17 cellular contexts compared by ENCODE assay signal in the genomic region with DNA sequence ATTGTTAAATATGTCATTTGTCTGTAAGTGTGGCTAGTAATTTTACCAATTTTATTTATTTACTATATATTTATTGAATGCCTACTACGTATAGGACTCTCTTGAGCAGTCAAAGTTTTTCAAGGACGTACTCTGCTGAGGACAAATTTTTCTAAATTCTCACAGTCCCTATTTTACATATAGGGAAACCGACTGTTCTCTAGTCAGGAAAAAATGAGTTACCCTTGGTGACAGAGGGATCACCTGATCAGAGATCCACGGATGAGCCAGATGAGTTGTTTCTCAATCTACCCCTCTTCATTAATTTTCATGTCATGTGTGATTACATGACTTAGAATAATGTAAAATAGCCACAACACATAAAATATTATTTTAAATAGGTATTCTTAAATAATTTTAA.
DNase-seq lines count a peak whose midpoint lies in the region; ATAC-seq, FAIRE-seq and TF ChIP-seq lines count a peak whose summit lies in the region.
"Had no signal": no experiment of that assay in that cellular context is flagged by ENCODE, and none has a peak within 500 bp of the region (broad histone marks: within the 10 kb centered on the region; RNA-seq: fewer than 3 reads in every experiment).

No MANE protein-coding gene starts in this region.

- TF ChIP-seq EP300 in HepG2 (IDR thresholded peaks at IDR 0.05; ENCODE audit: low read depth in 2 of 2, low read length in 2 of 2) (no peak), HepG2 (CRISPR knock-in tag; IDR thresholded peaks at IDR 0.05; ENCODE audit: borderline replicate concordance) (no peak)

- no peaks in the 10 kb centered on the region for H3K36me3 Mint-ChIP-seq in MCF 10A (ENCODE audit: insufficient read depth, unreplicated experiment)
- H3K36me3 Mint-ChIP-seq in type B pancreatic cell = no peaks in the 10 kb centered on the region

- no peak for TF ChIP-seq RAD21 in HepG2 (CRISPR knock-in tag; IDR thresholded peaks at IDR 0.05)

- intact Hi-C loops in MCF 10A (cut with micrococcal nuclease) = no loop called here
- intact Hi-C loops in mammary epithelial cell (cut with micrococcal nuclease) = no loop called here
- intact Hi-C loops in right lobe of liver (cut with DNase I) = no loop called here
- intact Hi-C loops in HepG2 (cut with micrococcal nuclease; ENCODE audit: unreplicated experiment) = no loop called here
- intact Hi-C loops in Panc1 (cut with micrococcal nuclease; ENCODE audit: unreplicated experiment) = no loop called here
- intact Hi-C loops in gastrocnemius medialis (cut with DNase I; ENCODE audit: low total_unique reads) = loop anchor here (5.0 kb wide), 2 partner anchors 148 to 202 kb away; partner anchors contain the start of gene SLC38A1

- CTCF ChIA-PET in MCF 10A (lab: Yijun Ruan, JAX) (interaction anchor here (0.6 to 1.0 kb wide), 2 partner anchors 38 to 85 kb away, joined by 3 read pairs; no protein-coding TSS in a partner anchor), mammary epithelial cell (lab: Charles Lee; ENCODE audit: low non-redundant PET) (interaction anchor here (0.7 kb wide), 1 partner anchor 12 kb away, joined by 7 read pairs; no protein-coding TSS in a partner anchor), HepG2 (lab: Yijun Ruan, JAX; ENCODE audit: low intra/inter-chr PET ratio, low total read pairs) (no interaction called here), Panc1 (lab: Charles Lee) (no interaction called here)

- H4K20me1 ChIP-seq in mammary epithelial cell (ENCODE audit: insufficient read depth, low read length) (no peaks in the 10 kb centered on the region), HepG2 (ENCODE audit: insufficient read depth, low read length) (no peaks in the 10 kb centered on the region)
- H4K20me1 ChIP-seq: BLaER1 treated with 17β-estradiol and CSF1 and Interleukin-3, amounts not matched to agents 10 nM and 100 nM had no signal

- no peaks in the 10 kb centered on the region for H3K36me3 ChIP-seq in mammary epithelial cell (ENCODE audit: insufficient read depth, low read length)
- H3K36me3 ChIP-seq in right lobe of liver = no peaks in the 10 kb centered on the region
- H3K36me3 ChIP-seq in HepG2 (replicated peaks in 1 of 2; ENCODE audit: control insufficient read depth in 1 of 2, insufficient read depth in 2 of 2, low read length in 2 of 2) = no peaks in the 10 kb centered on the region
- H3K36me3 ChIP-seq in Panc1 (ENCODE audit: control insufficient read depth, insufficient read depth, low read length) = no peaks in the 10 kb centered on the region
- no peaks in the 10 kb centered on the region for H3K36me3 ChIP-seq in gastrocnemius medialis
- H3K36me3 ChIP-seq: BLaER1 treated with 17β-estradiol and CSF1 and Interleukin-3, amounts not matched to agents 10 nM and 100 nM had no signal

- POLR2A ChIA-PET in MCF 10A (lab: Yijun Ruan, JAX) = interaction anchor here (0.8 to 2.0 kb wide), 6 partner anchors 12 to 98 kb away, joined by 3 to 12 read pairs (median 3); no protein-coding TSS in a partner anchor
- POLR2A ChIA-PET in HepG2 (lab: Yijun Ruan, JAX) = no interaction called here
- POLR2A ChIA-PET in Panc1 (lab: Charles Lee) = no interaction called here

- H3K4me3 Mint-ChIP-seq in MCF 10A (ENCODE audit: unreplicated experiment) = no peak overlapping the region
- H3K4me3 Mint-ChIP-seq in type B pancreatic cell = no peak overlapping the region
- H3K4me3 Mint-ChIP-seq: CD4-positive, CD25-positive, alpha-beta regulatory T cell had no signal

- H3K9me3 Mint-ChIP-seq in MCF 10A (ENCODE audit: unreplicated experiment) = no peaks in the 10 kb centered on the region
- H3K9me3 Mint-ChIP-seq in type B pancreatic cell = no peaks in the 10 kb centered on the region

- FAIRE-seq in HepG2 (lab: Jason Lieb, UNC) = no peak
- FAIRE-seq: GM12878, GM18507 had no signal

- H3K27ac Mint-ChIP-seq in MCF 10A (ENCODE audit: low read depth, unreplicated experiment) = peak overlapping the region; percentile 59
- no peak overlapping the region for H3K27ac Mint-ChIP-seq in type B pancreatic cell

- no peak overlapping the region for H3K4me2 ChIP-seq in mammary epithelial cell (ENCODE audit: insufficient read depth, low read depth, low read length)
- H3K4me2 ChIP-seq in HepG2 (ENCODE audit: low read depth, low read length) = no peak overlapping the region

- TF ChIP-seq CTCF in MCF 10A (IDR thresholded peaks at IDR 0.05; ENCODE audit: unreplicated experiment) (no peak), mammary epithelial cell (conservative IDR thresholded peaks at IDR 0.05 in 1 of 2, IDR thresholded peaks at IDR 0.05 in 1 of 2; ENCODE audit: extremely low read depth in 1 of 2, insufficient read depth in 1 of 2, low read depth in 1 of 2, low read length in 2 of 2) (no peak), right lobe of liver (IDR thresholded peaks at IDR 0.05) (no peak), HepG2 (CRISPR knock-in tag; IDR thresholded peaks at IDR 0.05) (no peak), Panc1 (IDR thresholded peaks at IDR 0.05) (no peak), gastrocnemius medialis (IDR thresholded peaks at IDR 0.05 in 4 of 5, conservative IDR thresholded peaks at IDR 0.05 in 1 of 5) (no peak), type B pancreatic cell (conservative IDR thresholded peaks at IDR 0.05) (no peak)

- H3K27me3 Mint-ChIP-seq in MCF 10A (ENCODE audit: insufficient read depth, unreplicated experiment) (no peaks in the 10 kb centered on the region), type B pancreatic cell (no peaks in the 10 kb centered on the region)

- H3K4me1 ChIP-seq in mammary epithelial cell (ENCODE audit: insufficient read depth, low read length) (peaks cover 28% of the 10 kb centered on the region), right lobe of liver (peaks cover 0 to 20% (median 9%) of the 10 kb centered on the region in 4 donors), HepG2 (ENCODE audit: insufficient read depth, low read length) (peaks cover 73% of the 10 kb centered on the region), Panc1 (ENCODE audit: control insufficient read depth, insufficient read depth, low read length) (peaks cover 31% of the 10 kb centered on the region), gastrocnemius medialis (peaks cover 53 to 56% of the 10 kb centered on the region in 2 donors)

- H3K4me1 Mint-ChIP-seq in MCF 10A (ENCODE audit: insufficient read depth, unreplicated experiment) (peaks cover 27% of the 10 kb centered on the region), type B pancreatic cell (ENCODE audit: unreplicated experiment) (peaks cover 14% of the 10 kb centered on the region)

- DNase-seq in MCF 10A (ENCODE audit: unreplicated experiment) (no peak), mammary epithelial cell (no peak), right lobe of liver (no peak), HepG2 (ENCODE audit: low spot score) (no peak), Panc1 (ENCODE audit: low read depth, low spot score) (no peak), gastrocnemius medialis (no peak), erythroblast (lab: John Stamatoyannopoulos, UW) (no peak), type B pancreatic cell (ENCODE audit: extremely low spot score, unreplicated experiment) (no peak)
- DNase-seq: 8988T; ACHN; CD4-positive, CD25-positive, alpha-beta regulatory T cell; DMS 273 treated with DMSO at 0.1 percent for 48 hours; GM23248; H7 had no signal

- WGBS in mammary epithelial cell (ENCODE audit: low coverage, missing lambda C conversion rate) = 88% methylated on average over 4 of the region's 4 CpGs
- 67% methylated on average over 4 of the region's 4 CpGs for WGBS in right lobe of liver (ENCODE audit: insufficient coverage, low coverage, low lambda C conversion rate, missing lambda C conversion rate)
- WGBS in HepG2 (ENCODE audit: low lambda C conversion rate) = 70% methylated on average over 4 of the region's 4 CpGs

- H2AFZ ChIP-seq in mammary epithelial cell (ENCODE audit: low read depth, low read length) = no peak overlapping the region
- no peak overlapping the region for H2AFZ ChIP-seq in HepG2 (ENCODE audit: low read length)
- H2AFZ ChIP-seq: GM23248 had no signal

- in situ Hi-C loops in mammary epithelial cell (cut with MboI; ENCODE audit: low sequenced_read_pairs in 2 of 2) (no loop called here), HepG2 (cut with HindIII; ENCODE audit: extremely low pct_ligation_motif_present, low pct_unique_long_range_greater_than_20kb) (no loop called here), Panc1 (cut with HindIII; ENCODE audit: low pct_unique_long_range_greater_than_20kb, low sequenced_read_pairs) (no loop called here), gastrocnemius medialis (cut with MboI; ENCODE audit: low sequenced_read_pairs in 4 of 4) (no loop called here)

- TF ChIP-seq POLR2A in right lobe of liver (IDR thresholded peaks at IDR 0.05) (no peak), HepG2 (IDR thresholded peaks at IDR 0.05; ENCODE audit: insufficient read depth in 1 of 2, low read depth in 2 of 2, low read length in 2 of 2) (no peak), gastrocnemius medialis (IDR thresholded peaks at IDR 0.05) (no peak), erythroblast (IDR thresholded peaks at IDR 0.05; ENCODE audit: low read length) (no peak)

- no peak for ATAC-seq in right lobe of liver
- ATAC-seq in HepG2 = no peak
- no peak for ATAC-seq in Panc1
- no peak for ATAC-seq in gastrocnemius medialis
- ATAC-seq: GM12878 had no signal

- no peak overlapping the region for H3K27ac ChIP-seq in mammary epithelial cell (ENCODE audit: insufficient read depth, low read depth, low read length)
- H3K27ac ChIP-seq in right lobe of liver = peak overlapping the region in 2 of 3 donors; percentile 11 to 24
- H3K27ac ChIP-seq in HepG2 (ENCODE audit: extremely low read length, insufficient read depth, low read length) = no peak overlapping the region
- peak overlapping the region; percentile 94; the same call in 1 of the 2 replicates for H3K27ac ChIP-seq in Panc1 (ENCODE audit: low read length)
- peak overlapping the region; percentile 75 to 83 (median 81) for H3K27ac ChIP-seq in gastrocnemius medialis
- H3K27ac ChIP-seq: BLaER1 treated with 17β-estradiol and CSF1 and Interleukin-3, amounts not matched to agents 10 nM and 100 nM; GM23248 had no signal

- no peaks in the 10 kb centered on the region for H3K9me3 ChIP-seq in mammary epithelial cell (replicated peaks; ENCODE audit: insufficient read depth, low read length)
- H3K9me3 ChIP-seq in right lobe of liver = no peaks in the 10 kb centered on the region
- no peaks in the 10 kb centered on the region for H3K9me3 ChIP-seq in HepG2 (ENCODE audit: low read length)
- H3K9me3 ChIP-seq in Panc1 (ENCODE audit: control insufficient read depth, insufficient read depth, low read depth, low read length) = peaks cover 9% of the 10 kb centered on the region; the same call in 1 of the 2 replicates
- no peaks in the 10 kb centered on the region for H3K9me3 ChIP-seq in gastrocnemius medialis

- no peak overlapping the region for H3K4me3 ChIP-seq in mammary epithelial cell (replicated peaks in 1 of 3; ENCODE audit: insufficient read depth in 1 of 3, low read depth in 2 of 3, low read length in 3 of 3)
- H3K4me3 ChIP-seq in right lobe of liver = no peak overlapping the region
- H3K4me3 ChIP-seq in HepG2 (replicated peaks in 1 of 3; ENCODE audit: insufficient read depth in 1 of 3, low read depth in 2 of 3, low read length in 3 of 3) = no peak overlapping the region
- H3K4me3 ChIP-seq in Panc1 (ENCODE audit: low read depth in 2 of 2, low read length in 2 of 2) = no peak overlapping the region
- no peak overlapping the region for H3K4me3 ChIP-seq in gastrocnemius medialis
- H3K4me3 ChIP-seq: BLaER1 treated with 17β-estradiol and CSF1 and Interleukin-3, amounts not matched to agents 10 nM and 100 nM; GM12878; GM23248 had no signal

- H3K9ac ChIP-seq in mammary epithelial cell (ENCODE audit: insufficient read depth, low read length) (no peak overlapping the region), HepG2 (ENCODE audit: insufficient read depth, low read depth, low read length) (no peak overlapping the region)
- H3K9ac ChIP-seq: BLaER1 treated with 17β-estradiol and CSF1 and Interleukin-3, amounts not matched to agents 10 nM and 100 nM; GM23248 had no signal

- H3K27me3 ChIP-seq in mammary epithelial cell (ENCODE audit: insufficient read depth, low read length) (no peaks in the 10 kb centered on the region), right lobe of liver (no peaks in the 10 kb centered on the region), HepG2 (ENCODE audit: control insufficient read depth in 1 of 2, insufficient read depth in 2 of 2, low read length in 2 of 2) (no peaks in the 10 kb centered on the region), Panc1 (ENCODE audit: control insufficient read depth, insufficient read depth, low read length) (no peaks in the 10 kb centered on the region), gastrocnemius medialis (no peaks in the 10 kb centered on the region)
- H3K27me3 ChIP-seq: BLaER1 treated with 17β-estradiol and CSF1 and Interleukin-3, amounts not matched to agents 10 nM and 100 nM had no signal

- H3K79me2 ChIP-seq in mammary epithelial cell (ENCODE audit: insufficient read depth, low read length) (no peaks in the 10 kb centered on the region), HepG2 (ENCODE audit: insufficient read depth, low read length) (no peaks in the 10 kb centered on the region)

- dilution Hi-C loops in mammary epithelial cell (cut with HindIII; ENCODE audit: low sequenced_read_pairs) = no loop called here

- BruUV-seq in MCF 10A (replicated peaks; lab: Mats Ljungman, UMichigan) (no TSS peak), mammary epithelial cell (replicated peaks; lab: Mats Ljungman, UMichigan) (no TSS peak), HepG2 (replicated peaks; lab: Mats Ljungman, UMichigan) (no TSS peak), Panc1 (replicated peaks; lab: Mats Ljungman, UMichigan) (no TSS peak)

Comparison
In these comparisons a context has a peak if more than half of its experiments do, and no peak if none do; other contexts are left out.
1. H3K27ac ChIP-seq: peak in right lobe of liver (2 of 3), Panc1 (single experiment) and gastrocnemius medialis (4 of 4); none in mammary epithelial cell (single experiment) and HepG2 (single experiment).
2. CTCF ChIA-PET loops: an anchor here in MCF 10A (0.6 to 1.0 kb wide) and mammary epithelial cell (0.7 kb wide); none called in HepG2 and Panc1.